In genomic region chr14:36520601-36521525, GRCh38 we compare ENCODE assay signal across 1 cellular context.
TF ChIP-seq lines count a peak whose summit lies in the region.

No MANE protein-coding gene starts in this region.

TF ChIP-seq in HepG2, 621 proteins besides CTCF, POLR2A, EP300 and RAD21 (continued from another document and continues in another):
- TF ChIP-seq ZNF513 (CRISPR knock-in tag; conservative IDR thresholded peaks at IDR 0.05) (0 out of 2 replicates have a peak, but pooled peaks have one; percentile 42), ATF4 (CRISPR knock-in tag; IDR thresholded peaks at IDR 0.05) (no peak), ZNF574 (CRISPR knock-in tag; IDR thresholded peaks at IDR 0.05) (peak; percentile 59), FOXK1 (CRISPR knock-in tag; IDR thresholded peaks at IDR 0.05; ENCODE audit: borderline replicate concordance, low read depth) (no peak), GTF2F1 (IDR thresholded peaks at IDR 0.05; ENCODE audit: low read length) (no peak), NCOA5 (CRISPR knock-in tag; IDR thresholded peaks at IDR 0.05) (no peak), BCL6 (CRISPR knock-in tag; IDR thresholded peaks at IDR 0.05) (peak; percentile 30; the same call in 1 of the 2 replicates), DMAP1 (CRISPR knock-in tag; IDR thresholded peaks at IDR 0.05) (peak; percentile 30; the same call in 1 of the 2 replicates), TOPORS (CRISPR knock-in tag; IDR thresholded peaks at IDR 0.05) (no peak), ZNF460 (CRISPR knock-in tag; IDR thresholded peaks at IDR 0.05; ENCODE audit: borderline replicate concordance) (no peak), SUZ12 (IDR thresholded peaks at IDR 0.05; ENCODE audit: low read depth, low read length) (0 out of 2 replicates have a peak, but pooled peaks have one; percentile 18), ZNF619 (CRISPR knock-in tag; IDR thresholded peaks at IDR 0.05) (no peak), PATZ1 (CRISPR knock-in tag; IDR thresholded peaks at IDR 0.05) (peak; percentile 57), ZNF556 (CRISPR knock-in tag; IDR thresholded peaks at IDR 0.05; ENCODE audit: borderline replicate concordance) (peak; percentile 58; the same call in 1 of the 2 replicates), ZBED4 (CRISPR knock-in tag; IDR thresholded peaks at IDR 0.05; ENCODE audit: borderline replicate concordance) (0 out of 2 replicates have a peak, but pooled peaks have one; percentile 35), GFI1 (CRISPR knock-in tag; IDR thresholded peaks at IDR 0.05; ENCODE audit: borderline replicate concordance) (no peak), ZNF101 (CRISPR knock-in tag; IDR thresholded peaks at IDR 0.05; ENCODE audit: borderline replicate concordance, low read depth) (no peak), ZNF563 (CRISPR knock-in tag; IDR thresholded peaks at IDR 0.05) (0 out of 2 replicates have a peak, but pooled peaks have one; percentile 19), ZBTB4 (CRISPR knock-in tag; IDR thresholded peaks at IDR 0.05; ENCODE audit: borderline replicate concordance) (no peak), RBAK (CRISPR knock-in tag; IDR thresholded peaks at IDR 0.05) (no peak), TSC22D2 (CRISPR knock-in tag; IDR thresholded peaks at IDR 0.05; ENCODE audit: borderline replicate concordance) (0 out of 2 replicates have a peak, but pooled peaks have one; percentile 45), ZHX1 (CRISPR knock-in tag; IDR thresholded peaks at IDR 0.05; ENCODE audit: low read depth) (no peak), WIZ (CRISPR knock-in tag; IDR thresholded peaks at IDR 0.05) (0 out of 2 replicates have a peak, but pooled peaks have one; percentile 54), GATA4 (IDR thresholded peaks at IDR 0.05; ENCODE audit: borderline replicate concordance, low read depth) (no peak), CAMTA2 (CRISPR knock-in tag; IDR thresholded peaks at IDR 0.05; ENCODE audit: borderline replicate concordance) (no peak), YEATS2 (CRISPR knock-in tag; IDR thresholded peaks at IDR 0.05; ENCODE audit: borderline replicate concordance) (peak; percentile 33; the same call in 1 of the 2 replicates), CREBL2 (CRISPR knock-in tag; IDR thresholded peaks at IDR 0.05; ENCODE audit: borderline replicate concordance) (no peak), ZNF773 (CRISPR knock-in tag; IDR thresholded peaks at IDR 0.05; ENCODE audit: borderline replicate concordance) (0 out of 2 replicates have a peak, but pooled peaks have one; percentile 48), ZNF614 (CRISPR knock-in tag; IDR thresholded peaks at IDR 0.05; ENCODE audit: borderline replicate concordance) (peak; percentile 76; the same call in 1 of the 2 replicates), ZNF883 (CRISPR knock-in tag; IDR thresholded peaks at IDR 0.05; ENCODE audit: not compliant biosample characterization) (peak; percentile 52), SALL1 (CRISPR knock-in tag; IDR thresholded peaks at IDR 0.05) (peak; percentile 60; the same call in 1 of the 2 replicates), SSRP1 (CRISPR knock-in tag; IDR thresholded peaks at IDR 0.05) (no peak), CERS6 (CRISPR knock-in tag; IDR thresholded peaks at IDR 0.05) (no peak), ZNF335 (CRISPR knock-in tag; IDR thresholded peaks at IDR 0.05) (no peak), ZNF678 (CRISPR knock-in tag; IDR thresholded peaks at IDR 0.05) (0 out of 2 replicates have a peak, but pooled peaks have one; percentile 60), FOXP1 (IDR thresholded peaks at IDR 0.05) (no peak), FOXP1 (CRISPR knock-in tag; IDR thresholded peaks at IDR 0.05) (no peak), GTF3A (CRISPR knock-in tag; conservative IDR thresholded peaks at IDR 0.05) (0 out of 2 replicates have a peak, but pooled peaks have one; percentile 42), ZNF230 (CRISPR knock-in tag; IDR thresholded peaks at IDR 0.05) (peak; percentile 69; the same call in 1 of the 2 replicates), ZNF367 (CRISPR knock-in tag; IDR thresholded peaks at IDR 0.05; ENCODE audit: borderline replicate concordance) (no peak), MAX (IDR thresholded peaks at IDR 0.05) (peak; percentile 62; the same call in 1 of the 2 replicates), KDM3A (CRISPR knock-in tag; IDR thresholded peaks at IDR 0.05; ENCODE audit: low read depth) (no peak), ZFX (CRISPR knock-in tag; IDR thresholded peaks at IDR 0.05; ENCODE audit: low read depth) (peak; percentile 37; the same call in 1 of the 2 replicates), HOXA7 (CRISPR knock-in tag; IDR thresholded peaks at IDR 0.05) (0 out of 2 replicates have a peak, but pooled peaks have one; percentile 70)
